8 cellular contexts compared by ENCODE assay signal in genomic region chr1:169890761-169891538, GRCh38. TPM values are rescaled to one million over a fixed set of nuclear protein-coding genes. Genes with fewer than 3 reads are reported as not detected.
DNase-seq lines count a peak whose midpoint lies in the region; ATAC-seq, FAIRE-seq and TF ChIP-seq lines count a peak whose summit lies in the region.

No MANE protein-coding gene starts in this region.

- peak overlapping the region; percentile 39 for H3K27ac ChIP-seq in HepG2 (ENCODE audit: extremely low read length, insufficient read depth, low read length)
- no peak overlapping the region for H3K27ac ChIP-seq in SJCRH30

- H3K9me3 ChIP-seq in HepG2 (ENCODE audit: low read length) = no peaks in the 10 kb centered on the region
- H3K9me3 ChIP-seq in SJCRH30 (replicated peaks) = no peaks in the 10 kb centered on the region

- no peak for TF ChIP-seq CTCF in HepG2 (CRISPR knock-in tag; IDR thresholded peaks at IDR 0.05)

- FAIRE-seq in HepG2 (lab: Jason Lieb, UNC) = no peak

- no peak for TF ChIP-seq EP300 in HepG2 (IDR thresholded peaks at IDR 0.05; ENCODE audit: low read depth in 2 of 2, low read length in 2 of 2)
- TF ChIP-seq EP300 in HepG2 (CRISPR knock-in tag; IDR thresholded peaks at IDR 0.05; ENCODE audit: borderline replicate concordance) = no peak

- intact Hi-C loops in HepG2 (cut with micrococcal nuclease; ENCODE audit: unreplicated experiment) = loop anchor here (5.0 to 10.0 kb wide), 3 partner anchors 174 to 1594 kb away; partner anchors contain the start of genes F5 and PRRC2C

- POLR2A ChIA-PET in HepG2 (lab: Yijun Ruan, JAX) = no interaction called here

- TF ChIP-seq POLR2A in HepG2 (IDR thresholded peaks at IDR 0.05; ENCODE audit: insufficient read depth in 1 of 2, low read depth in 2 of 2, low read length in 2 of 2) = no peak

- H3K4me3 ChIP-seq in HepG2 (replicated peaks in 1 of 3; ENCODE audit: insufficient read depth in 1 of 3, low read depth in 2 of 3, low read length in 3 of 3) (no peak overlapping the region; a peak in 1 of 6 replicates), SJCRH30 (no peak overlapping the region)

- ATAC-seq in HG02938 (IDR thresholded peaks at IDR 0.05; ENCODE audit: unreplicated experiment) = peak; percentile 19
- peak; percentile 33 for ATAC-seq in activated CD8-positive, alpha-beta memory T cell treated with anti-CD3 and anti-CD28 coated beads, Interleukin-2, amount 10 ng/mL, durations not matched to agents 7 days and 5 days
- no peak for ATAC-seq in HepG2
- ATAC-seq in HG03175 (IDR thresholded peaks at IDR 0.05; ENCODE audit: unreplicated experiment) = no peak

- peaks cover 31% of the 10 kb centered on the region for H3K4me1 ChIP-seq in HepG2 (ENCODE audit: insufficient read depth, low read length)
- no peaks in the 10 kb centered on the region for H3K4me1 ChIP-seq in SJCRH30

- H2AFZ ChIP-seq in HepG2 (ENCODE audit: low read length) = no peak overlapping the region

- TF ChIP-seq RAD21 in HepG2 (CRISPR knock-in tag; IDR thresholded peaks at IDR 0.05) = no peak

- peak overlapping the region; percentile 96 for H3K27ac Mint-ChIP-seq in activated CD8-positive, alpha-beta memory T cell treated with anti-CD3 and anti-CD28 coated beads, Interleukin-2, amount 10 ng/mL, durations not matched to agents 7 days and 5 days

- no TSS peak for BruUV-seq in HepG2 (replicated peaks; lab: Mats Ljungman, UMichigan)

- no peak overlapping the region for H3K9ac ChIP-seq in HepG2 (ENCODE audit: insufficient read depth, low read depth, low read length)

- in situ Hi-C loops in HepG2 (cut with HindIII; ENCODE audit: extremely low pct_ligation_motif_present, low pct_unique_long_range_greater_than_20kb) = no loop called here

- peaks cover 1 to 13% of the 10 kb centered on the region in 2 experiments; a peak in 3 of 5 replicates for H3K36me3 ChIP-seq in HepG2 (replicated peaks in 1 of 2; ENCODE audit: control insufficient read depth in 1 of 2, insufficient read depth in 2 of 2, low read length in 2 of 2)
- H3K36me3 ChIP-seq in SJCRH30 = peaks cover 4% of the 10 kb centered on the region; the same call in 1 of the 2 replicates

- WGBS in HepG2 (ENCODE audit: low lambda C conversion rate) = 77% methylated on average over 5 of the region's 5 CpGs

- H4K20me1 ChIP-seq in HepG2 (ENCODE audit: insufficient read depth, low read length) = no peaks in the 10 kb centered on the region

- peak overlapping the region; percentile 83 for H3K4me2 ChIP-seq in HepG2 (ENCODE audit: low read depth, low read length)

- no peaks in the 10 kb centered on the region for H3K27me3 Mint-ChIP-seq in activated CD8-positive, alpha-beta memory T cell treated with anti-CD3 and anti-CD28 coated beads, Interleukin-2, amount 10 ng/mL, durations not matched to agents 7 days and 5 days

- H3K27me3 ChIP-seq in HepG2 (ENCODE audit: control insufficient read depth in 1 of 2, insufficient read depth in 2 of 2, low read length in 2 of 2) = no peaks in the 10 kb centered on the region; a peak in 1 of 5 replicates
- H3K27me3 ChIP-seq in SJCRH30 = no peaks in the 10 kb centered on the region

- peak; percentile 15 for DNase-seq in GDM1 (lab: John Stamatoyannopoulos, UW)
- DNase-seq in activated CD8-positive, alpha-beta memory T cell treated with anti-CD3 and anti-CD28 coated beads, Interleukin-2, amount 10 ng/mL, durations not matched to agents 7 days and 5 days = peak; percentile 75
- no peak for DNase-seq in HepG2 (ENCODE audit: low spot score)
- DNase-seq in SJCRH30 = no peak
- DNase-seq in DMS114 treated with DMSO at 0.1 percent for 48 hours (lab: John Stamatoyannopoulos, UW; ENCODE audit: unreplicated experiment) = no peak
- DNase-seq in NCI-H1092 (lab: John Stamatoyannopoulos, UW) = no peak

- CTCF ChIA-PET in activated CD8-positive, alpha-beta memory T cell treated with anti-CD3 and anti-CD28 coated beads, Interleukin-2, amount 10 ng/mL, durations not matched to agents 7 days and 5 days (lab: Charles Lee) = interaction anchor here (0.7 to 2.3 kb wide), 4 partner anchors 18 to 96 kb away, joined by 3 to 7 read pairs (median 4); partner anchors contain the start of gene METTL18
- CTCF ChIA-PET in HepG2 (lab: Yijun Ruan, JAX; ENCODE audit: low intra/inter-chr PET ratio, low total read pairs) = no interaction called here

- H3K9me3 Mint-ChIP-seq in activated CD8-positive, alpha-beta memory T cell treated with anti-CD3 and anti-CD28 coated beads, Interleukin-2, amount 10 ng/mL, durations not matched to agents 7 days and 5 days (ENCODE audit: low read depth) = no peaks in the 10 kb centered on the region

- H3K4me1 Mint-ChIP-seq in activated CD8-positive, alpha-beta memory T cell treated with anti-CD3 and anti-CD28 coated beads, Interleukin-2, amount 10 ng/mL, durations not matched to agents 7 days and 5 days = peaks cover 53% of the 10 kb centered on the region

- peaks cover 17% of the 10 kb centered on the region for H3K79me2 ChIP-seq in HepG2 (ENCODE audit: insufficient read depth, low read length)

- peak overlapping the region; percentile 79 for H3K4me3 Mint-ChIP-seq in activated CD8-positive, alpha-beta memory T cell treated with anti-CD3 and anti-CD28 coated beads, Interleukin-2, amount 10 ng/mL, durations not matched to agents 7 days and 5 days

- H3K36me3 Mint-ChIP-seq in activated CD8-positive, alpha-beta memory T cell treated with anti-CD3 and anti-CD28 coated beads, Interleukin-2, amount 10 ng/mL, durations not matched to agents 7 days and 5 days = peaks cover 34% of the 10 kb centered on the region

TF ChIP-seq in HepG2, 621 proteins besides CTCF, POLR2A, EP300 and RAD21:
- TF ChIP-seq PCBP2 (optimal IDR thresholded peaks at IDR 0.05; ENCODE audit: low read depth, low read length, poor library complexity, severe bottlenecking) (no peak), ZSCAN31 (CRISPR knock-in tag; IDR thresholded peaks at IDR 0.05; ENCODE audit: low read depth) (no peak), ZNF326 (CRISPR knock-in tag; IDR thresholded peaks at IDR 0.05; ENCODE audit: borderline replicate concordance) (no peak), GPBP1L1 (CRISPR knock-in tag; IDR thresholded peaks at IDR 0.05) (no peak), ZNF225 (CRISPR knock-in tag; IDR thresholded peaks at IDR 0.05) (no peak), ZEB1 (IDR thresholded peaks at IDR 0.05; ENCODE audit: insufficient replicate concordance, low read depth) (no peak), PRPF4 (IDR thresholded peaks at IDR 0.05; ENCODE audit: low read depth, low read length, poor library complexity, severe bottlenecking) (no peak)

RNA-seq across cellular contexts. Expression of gene SCYL3, which starts 2.7 kb away (rescaled TPM):
- total RNA-seq in activated CD8-positive, alpha-beta memory T cell treated with anti-CD3 and anti-CD28 coated beads, Interleukin-2, amount 10 ng/mL, durations not matched to agents 7 days and 5 days = 10 to 100 TPM; 13.6 to 14.9 TPM
- total RNA-seq in HepG2 (2016; rRNA removed; fragmentation: Illumina TruSeq; extraction: Trizol) = 4.9 and 6.3 TPM in 2 replicates
- 0.81 and 0.97 TPM in 2 replicates for total RNA-seq in HepG2 (2016; cell fraction: cytosol; rRNA removed; fragmentation: Illumina TruSeq; extraction: Trizol; ENCODE audit: low read depth)
- total RNA-seq in HepG2 (2016; cell fraction: insoluble cytoplasmic fraction; rRNA removed; fragmentation: Illumina TruSeq; extraction: Trizol) = 5.9 and 6.5 TPM in 2 replicates
- 1.8 and 1.9 TPM in 2 replicates for total RNA-seq in HepG2 (2016; cell fraction: membrane; rRNA removed; fragmentation: Illumina TruSeq; extraction: Trizol)
- 8.7 and 9.9 TPM in 2 replicates for total RNA-seq in HepG2 (2016; cell fraction: nucleus; rRNA removed; fragmentation: Illumina TruSeq; extraction: Trizol)
- polyA plus RNA-seq in HepG2 (2011; rRNA removed) = 3.1 and 3.3 TPM in 2 replicates
- polyA plus RNA-seq in HepG2 (2011; cell fraction: cytosol; rRNA removed) = 1.6 and 2.4 TPM in 2 replicates
- 3.5 and 4.7 TPM in 2 replicates for polyA plus RNA-seq in HepG2 (2011; cell fraction: nucleus; rRNA removed)
- polyA plus RNA-seq in HepG2 (2012) = 2.6 and 2.9 TPM in 2 replicates
- 0.25 and 0.34 TPM in 2 replicates for polyA plus RNA-seq in HepG2 (2016; cell fraction: cytosol; fragmentation: Illumina TruSeq; extraction: Trizol; ENCODE audit: low read depth)
- polyA plus RNA-seq in HepG2 (2016; cell fraction: insoluble cytoplasmic fraction; fragmentation: Illumina TruSeq; extraction: Trizol; ENCODE audit: low read depth) = 4.7 and 4.9 TPM in 2 replicates
- 0.63 and 0.68 TPM in 2 replicates for polyA plus RNA-seq in HepG2 (2016; cell fraction: membrane; fragmentation: Illumina TruSeq; extraction: Trizol; ENCODE audit: low read depth)
- 7.0 and 8.1 TPM in 2 replicates for polyA plus RNA-seq in HepG2 (2016; cell fraction: nucleus; fragmentation: Illumina TruSeq; extraction: Trizol; ENCODE audit: insufficient read depth, low read depth)
- polyA minus RNA-seq in HepG2 (2011; rRNA and poly(A)+ RNA removed; ENCODE audit: low replicate concordance) = 4.8 and 7.2 TPM in 2 replicates
- 1.9 and 2.0 TPM in 2 replicates for polyA minus RNA-seq in HepG2 (2011; cell fraction: cytosol; rRNA and poly(A)+ RNA removed)
- polyA minus RNA-seq in HepG2 (2011; cell fraction: nucleus; rRNA and poly(A)+ RNA removed) = 14.9 and 18.6 TPM in 2 replicates
- total RNA-seq in SJCRH30 (2014; rRNA removed; shearing (Covaris generic)) = 3.7 and 4.6 TPM in 2 replicates

Comparison
In these comparisons a context has a peak if more than half of its experiments do, and no peak if none do; other contexts are left out.
1. DNase-seq: peak in GDM1 (single experiment) and activated CD8-positive, alpha-beta memory T cell treated with anti-CD3 and anti-CD28 coated beads, Interleukin-2, amount 10 ng/mL, durations not matched to agents 7 days and 5 days (single experiment); none in HepG2 (single experiment), SJCRH30 (0 of 2), DMS114 treated with DMSO at 0.1 percent for 48 hours (single experiment) and NCI-H1092 (single experiment).
2. ATAC-seq: peak in HG02938 (single experiment) and activated CD8-positive, alpha-beta memory T cell treated with anti-CD3 and anti-CD28 coated beads, Interleukin-2, amount 10 ng/mL, durations not matched to agents 7 days and 5 days (single experiment); none in HepG2 (single experiment) and HG03175 (single experiment).